14 cellular contexts compared by ENCODE assay signal in genomic region chr3:42149537-42150426, GRCh38. TPM values are rescaled to one million over a fixed set of nuclear protein-coding genes. Genes with fewer than 3 reads are reported as not detected.
A peak's percentile ranks its signal among the peaks of the same experiment; 100 is the strongest.
DNase-seq lines count a peak whose midpoint lies in the region; ATAC-seq and TF ChIP-seq lines count a peak whose summit lies in the region.
"Had no signal": no experiment of that assay in that cellular context is flagged by ENCODE, and none has a peak within 500 bp of the region (broad histone marks: within the 10 kb centered on the region; RNA-seq: fewer than 3 reads in every experiment).

No MANE protein-coding gene starts in this region.

- H3K9me3 Mint-ChIP-seq in type B pancreatic cell: no peaks in the 10 kb centered on the region

- DNase-seq in activated CD8-positive, alpha-beta memory T cell treated with anti-CD3 and anti-CD28 coated beads for 24 hours: peak; percentile 41
- no peak for DNase-seq in activated CD8-positive, alpha-beta memory T cell treated with anti-CD3 and anti-CD28 coated beads, Interleukin-2, amount 50 U/mL, for 4 hours
- peak in 10 of 61 donors; percentile 4 to 60 (median 29) for DNase-seq in caudate nucleus (lab: John Stamatoyannopoulos, UW)
- DNase-seq in lung (ENCODE audit: low spot score): peak; percentile 89
- DNase-seq in type B pancreatic cell (ENCODE audit: extremely low spot score, unreplicated experiment): peak; percentile 48
- no peak for DNase-seq in NCI-H2107 treated with DMSO at 0.1 percent for 48 hours (lab: John Stamatoyannopoulos, UW; ENCODE audit: unreplicated experiment)
- DNase-seq in sciatic nerve (ENCODE audit: low spot score): no peak
- DNase-seq: activated CD4-positive, CD25-positive, alpha-beta regulatory T cell; activated T-cell treated with anti-CD3 and anti-CD28 coated beads, Interleukin-2, amount 50 U/mL, for 1 hour; NCI-H510A had no signal

- peak; percentile 77 for ATAC-seq in lung (ENCODE audit: insufficient read depth, low FRiP score)
- no peak for ATAC-seq in sciatic nerve
- ATAC-seq in GM19452 (IDR thresholded peaks at IDR 0.05; ENCODE audit: unreplicated experiment): no peak

- H3K27me3 Mint-ChIP-seq in type B pancreatic cell: no peaks in the 10 kb centered on the region

- H3K27me3 ChIP-seq in lung (ENCODE audit: control insufficient read depth, insufficient read depth): no peaks in the 10 kb centered on the region
- H3K27me3 ChIP-seq: right atrium auricular region, SJCRH30, tibial nerve had no signal

- no peak overlapping the region for H3K4me3 ChIP-seq in lung
- H3K4me3 ChIP-seq: right atrium auricular region, SJCRH30, tibial nerve had no signal

- peak overlapping the region; percentile 92 for H3K27ac Mint-ChIP-seq in type B pancreatic cell

- peaks cover 13 to 19% of the 10 kb centered on the region in 2 donors for H3K4me1 ChIP-seq in lung (ENCODE audit: control insufficient read depth in 2 of 2, insufficient read depth in 2 of 2, low read length in 2 of 2)
- H3K4me1 ChIP-seq: SJCRH30 had no signal

- H3K27ac ChIP-seq in caudate nucleus (ENCODE audit: low read depth, low read length) (peak overlapping the region; percentile 74), lung (ENCODE audit: low read depth in 1 of 2, low read length in 1 of 2) (peak overlapping the region in 1 of 2 donors; percentile 37)
- H3K27ac ChIP-seq: right atrium auricular region, SJCRH30 had no signal

- WGBS in lung, 2 donors: 88 to 92% methylated on average over 12 of the region's 12 CpGs

- no peaks in the 10 kb centered on the region for H3K9me3 ChIP-seq in lung (ENCODE audit: control insufficient read depth in 2 of 2, insufficient read depth in 1 of 2, low read length in 1 of 2)
- H3K9me3 ChIP-seq: right atrium auricular region, SJCRH30, tibial nerve had no signal

- peak overlapping the region; percentile 10 for H3K4me3 Mint-ChIP-seq in type B pancreatic cell

- H3K4me1 Mint-ChIP-seq in type B pancreatic cell (ENCODE audit: unreplicated experiment): peaks cover 33% of the 10 kb centered on the region

- H3K36me3 ChIP-seq in lung (ENCODE audit: control insufficient read depth in 2 of 2, insufficient read depth in 2 of 2, low read length in 2 of 2): no peaks in the 10 kb centered on the region
- H3K36me3 ChIP-seq: right atrium auricular region, SJCRH30, tibial nerve had no signal

- TF ChIP-seq CTCF in lung (IDR thresholded peaks at IDR 0.05; ENCODE audit: control extremely low read depth, extremely low read depth) (no peak), type B pancreatic cell (conservative IDR thresholded peaks at IDR 0.05) (no peak)

- no peaks in the 10 kb centered on the region for H3K36me3 Mint-ChIP-seq in type B pancreatic cell

- intact Hi-C loops in sciatic nerve (cut with DNase I): no loop called here

RNA-seq across cellular contexts. Expression of gene TRAK1, which starts 58.6 kb away (rescaled TPM):
- total RNA-seq in lung (10 to 100 TPM; 45.3 to 65.4 TPM), type B pancreatic cell (ENCODE audit: low replicate concordance) (49.2 and 54.7 TPM in 2 replicates), sciatic nerve (50.2 TPM)
- polyA plus RNA-seq in lung: 10 to 100 TPM; 18.2 to 19.6 TPM

Comparison
In these comparisons a context has a peak if more than half of its experiments do, and no peak if none do; other contexts are left out.
1. DNase-seq: peak in activated CD8-positive, alpha-beta memory T cell treated with anti-CD3 and anti-CD28 coated beads for 24 hours (single experiment), lung (single experiment) and type B pancreatic cell (single experiment); none in activated CD8-positive, alpha-beta memory T cell treated with anti-CD3 and anti-CD28 coated beads, Interleukin-2, amount 50 U/mL, for 4 hours (single experiment), NCI-H2107 treated with DMSO at 0.1 percent for 48 hours (single experiment) and sciatic nerve (single experiment).